ENCODE assay signal across 20 cellular contexts in genomic region chr7:140992422-140992821, GRCh38. TPM values are rescaled to one million over a fixed set of nuclear protein-coding genes. Genes with fewer than 3 reads are reported as not detected.
DNase-seq lines count a peak whose midpoint lies in the region; ATAC-seq and TF ChIP-seq lines count a peak whose summit lies in the region.
"Had no signal": no experiment of that assay in that cellular context is flagged by ENCODE, and none has a peak within 500 bp of the region (broad histone marks: within the 10 kb centered on the region; RNA-seq: fewer than 3 reads in every experiment).

No MANE protein-coding gene starts in this region.

- no peaks in the 10 kb centered on the region for H3K36me3 ChIP-seq in SK-N-SH (replicated peaks in 1 of 2; ENCODE audit: control insufficient read depth in 1 of 2, insufficient read depth in 2 of 2, low read length in 1 of 2)
- no peaks in the 10 kb centered on the region for H3K36me3 ChIP-seq in parathyroid adenoma (ENCODE audit: control insufficient read depth, insufficient read depth, low read length)

- H3K4me2 ChIP-seq in SK-N-SH (no peak overlapping the region), parathyroid adenoma (ENCODE audit: low read length) (no peak overlapping the region)
- H3K4me2 ChIP-seq: GM23338 had no signal

- H3K9ac ChIP-seq in SK-N-SH (no peak overlapping the region), parathyroid adenoma (no peak overlapping the region)

- no peak for TF ChIP-seq EP300 in SK-N-SH (IDR thresholded peaks at IDR 0.05; ENCODE audit: borderline replicate concordance in 1 of 2, low read depth in 1 of 2, low read length in 1 of 2)

- DNase-seq in SK-N-SH, result peak; percentile 30
- peak; percentile 48 for DNase-seq in M059J (ENCODE audit: low read depth)
- DNase-seq in stimulated activated effector memory CD8-positive, alpha-beta T cell treated with anti-CD3 and anti-CD28 coated beads, Interleukin-12 subunit alpha, Interleukin-12 subunit beta, amount 100 ng/mL, for 72 hours (ENCODE audit: low spot score in 2 of 2), result no peak
- no peak for DNase-seq in NCI-H187 (lab: John Stamatoyannopoulos, UW)
- DNase-seq: C1 segment of cervical spinal cord; CD4-positive, CD25-positive, alpha-beta regulatory T cell; CD8-positive, alpha-beta memory T cell; COR-L47; DMS 273 treated with DMSO at 0.1 percent for 48 hours; DMS53; DND-41; EL; HCEC 1CT; IMR-90 had no signal

- no peak overlapping the region for H3K4me3 ChIP-seq in SK-N-SH (ENCODE audit: low read depth in 2 of 2, low read length in 1 of 2)
- no peak overlapping the region for H3K4me3 ChIP-seq in parathyroid adenoma (ENCODE audit: low read depth, low read length)
- H3K4me3 ChIP-seq: GM23338 had no signal

- H3K9me3 Mint-ChIP-seq in stimulated activated effector memory CD8-positive, alpha-beta T cell treated with anti-CD3 and anti-CD28 coated beads, Interleukin-12 subunit alpha, Interleukin-12 subunit beta, amount 100 ng/mL, for 72 hours, result no peaks in the 10 kb centered on the region
- H3K9me3 Mint-ChIP-seq: CD8-positive, alpha-beta memory T cell; GM23338 had no signal

- no peak overlapping the region for H3K27ac ChIP-seq in SK-N-SH (ENCODE audit: low read depth in 2 of 2, low read length in 1 of 2)
- peak overlapping the region; percentile 76 for H3K27ac ChIP-seq in VCaP
- no peak overlapping the region for H3K27ac ChIP-seq in parathyroid adenoma
- H3K27ac ChIP-seq: HL-60 had no signal

- H3K36me3 Mint-ChIP-seq in stimulated activated effector memory CD8-positive, alpha-beta T cell treated with anti-CD3 and anti-CD28 coated beads, Interleukin-12 subunit alpha, Interleukin-12 subunit beta, amount 100 ng/mL, for 72 hours, result no peaks in the 10 kb centered on the region
- H3K36me3 Mint-ChIP-seq: CD4-positive, CD25-positive, alpha-beta regulatory T cell; CD8-positive, alpha-beta memory T cell had no signal

- TF ChIP-seq CTCF in SK-N-SH (IDR thresholded peaks at IDR 0.05) (no peak), VCaP (conservative IDR thresholded peaks at IDR 0.05) (no peak), parathyroid adenoma (IDR thresholded peaks at IDR 0.05) (no peak)

- H2AFZ ChIP-seq in SK-N-SH (ENCODE audit: low read depth) (no peak overlapping the region), parathyroid adenoma (peak overlapping the region; percentile 41)

- no peaks in the 10 kb centered on the region for H3K9me3 ChIP-seq in SK-N-SH
- H3K9me3 ChIP-seq in parathyroid adenoma (ENCODE audit: control insufficient read depth, low read length), result no peaks in the 10 kb centered on the region

- TF ChIP-seq RAD21 in SK-N-SH (IDR thresholded peaks at IDR 0.05; ENCODE audit: low read length), result no peak

- no peaks in the 10 kb centered on the region for H3K27me3 ChIP-seq in SK-N-SH (ENCODE audit: insufficient read depth)
- no peaks in the 10 kb centered on the region for H3K27me3 ChIP-seq in parathyroid adenoma (ENCODE audit: control insufficient read depth, insufficient read depth, low read length)

- no peak overlapping the region for H3K4me3 Mint-ChIP-seq in stimulated activated effector memory CD8-positive, alpha-beta T cell treated with anti-CD3 and anti-CD28 coated beads, Interleukin-12 subunit alpha, Interleukin-12 subunit beta, amount 100 ng/mL, for 72 hours
- H3K4me3 Mint-ChIP-seq: B cell; CD4-positive, CD25-positive, alpha-beta regulatory T cell; CD8-positive, alpha-beta memory T cell; GM23338 had no signal

- H3K4me1 ChIP-seq in SK-N-SH (ENCODE audit: control insufficient read depth in 1 of 2, insufficient read depth in 2 of 2, low read depth in 1 of 2, low read length in 1 of 2) (peaks cover 0 to 3% of the 10 kb centered on the region in 2 experiments; a peak in 1 of 4 replicates), parathyroid adenoma (peaks cover 4% of the 10 kb centered on the region)

- H3K79me2 ChIP-seq in SK-N-SH (ENCODE audit: insufficient read depth) (no peaks in the 10 kb centered on the region), parathyroid adenoma (no peaks in the 10 kb centered on the region)

- CTCF ChIA-PET in SK-N-SH (lab: Yijun Ruan, JAX), result interaction anchor here (1.1 to 1.7 kb wide), 7 partner anchors 11 to 541 kb away, joined by 3 to 6 read pairs (median 3); partner anchors contain the start of gene MRPS33

- POLR2A ChIA-PET in SK-N-SH (lab: Yijun Ruan, JAX), result interaction anchor here (1.1 kb wide), 1 partner anchor 68 kb away, joined by 3 read pairs; no protein-coding TSS in a partner anchor

- H3K4me1 Mint-ChIP-seq in stimulated activated effector memory CD8-positive, alpha-beta T cell treated with anti-CD3 and anti-CD28 coated beads, Interleukin-12 subunit alpha, Interleukin-12 subunit beta, amount 100 ng/mL, for 72 hours, result no peaks in the 10 kb centered on the region
- H3K4me1 Mint-ChIP-seq: B cell; CD4-positive, CD25-positive, alpha-beta regulatory T cell; CD8-positive, alpha-beta memory T cell; GM23338 had no signal

- no peaks in the 10 kb centered on the region for H4K20me1 ChIP-seq in SK-N-SH (ENCODE audit: insufficient read depth)

- ATAC-seq in SK-N-SH treated with all-trans-retinoic acid at 6 μM for 48 hours, result no peak
- no peak for ATAC-seq in stimulated activated effector memory CD8-positive, alpha-beta T cell treated with anti-CD3 and anti-CD28 coated beads, Interleukin-12 subunit alpha, Interleukin-12 subunit beta, amount 100 ng/mL, for 72 hours
- ATAC-seq: GM23338 had no signal

- WGBS in SK-N-SH (ENCODE audit: low lambda C conversion rate), result 25% methylated on average over 3 of the region's 3 CpGs

- no peaks in the 10 kb centered on the region for H3F3A ChIP-seq in SK-N-SH (replicated peaks; ENCODE audit: insufficient read depth)

- H3K9me2 ChIP-seq in SK-N-SH, result no peaks in the 10 kb centered on the region

- H3K27ac Mint-ChIP-seq in stimulated activated effector memory CD8-positive, alpha-beta T cell treated with anti-CD3 and anti-CD28 coated beads, Interleukin-12 subunit alpha, Interleukin-12 subunit beta, amount 100 ng/mL, for 72 hours, result no peak overlapping the region
- H3K27ac Mint-ChIP-seq: B cell; CD4-positive, CD25-positive, alpha-beta regulatory T cell; GM23338 had no signal

TF ChIP-seq in SK-N-SH, 30 proteins besides CTCF, POLR2A, EP300 and RAD21:
- TF ChIP-seq NFIC (IDR thresholded peaks at IDR 0.05; ENCODE audit: borderline replicate concordance) (no peak), USF2 (IDR thresholded peaks at IDR 0.05; ENCODE audit: borderline replicate concordance, low read depth, low read length) (no peak), ELF1 (IDR thresholded peaks at IDR 0.05) (no peak), SIN3A (IDR thresholded peaks at IDR 0.05; ENCODE audit: borderline replicate concordance, low read depth, low read length) (no peak), YY1 (IDR thresholded peaks at IDR 0.05; ENCODE audit: low read depth) (no peak), MXI1 (IDR thresholded peaks at IDR 0.05; ENCODE audit: low read depth, low read length) (no peak)
TF ChIP-seq in SK-N-SH: peak in this region for 0.

TF ChIP-seq in SK-N-SH treated with all-trans-retinoic acid at 6 μM for 48 hours, 23 proteins besides CTCF, POLR2A, EP300 and RAD21:
- no peak for TF ChIP-seq TOX (CRISPR knock-in tag; IDR thresholded peaks at IDR 0.05; ENCODE audit: borderline replicate concordance)
- TF ChIP-seq CREB5 (CRISPR knock-in tag; IDR thresholded peaks at IDR 0.05; ENCODE audit: low read depth), result no peak
- no peak for TF ChIP-seq OSR1 (CRISPR knock-in tag; IDR thresholded peaks at IDR 0.05)
- no peak for TF ChIP-seq ISL1 (CRISPR knock-in tag; IDR thresholded peaks at IDR 0.05)
- TF ChIP-seq ZFP3 (CRISPR knock-in tag; IDR thresholded peaks at IDR 0.05), result no peak
- TF ChIP-seq CSDC2 (CRISPR knock-in tag; IDR thresholded peaks at IDR 0.05), result no peak
- TF ChIP-seq, protein P1, sequence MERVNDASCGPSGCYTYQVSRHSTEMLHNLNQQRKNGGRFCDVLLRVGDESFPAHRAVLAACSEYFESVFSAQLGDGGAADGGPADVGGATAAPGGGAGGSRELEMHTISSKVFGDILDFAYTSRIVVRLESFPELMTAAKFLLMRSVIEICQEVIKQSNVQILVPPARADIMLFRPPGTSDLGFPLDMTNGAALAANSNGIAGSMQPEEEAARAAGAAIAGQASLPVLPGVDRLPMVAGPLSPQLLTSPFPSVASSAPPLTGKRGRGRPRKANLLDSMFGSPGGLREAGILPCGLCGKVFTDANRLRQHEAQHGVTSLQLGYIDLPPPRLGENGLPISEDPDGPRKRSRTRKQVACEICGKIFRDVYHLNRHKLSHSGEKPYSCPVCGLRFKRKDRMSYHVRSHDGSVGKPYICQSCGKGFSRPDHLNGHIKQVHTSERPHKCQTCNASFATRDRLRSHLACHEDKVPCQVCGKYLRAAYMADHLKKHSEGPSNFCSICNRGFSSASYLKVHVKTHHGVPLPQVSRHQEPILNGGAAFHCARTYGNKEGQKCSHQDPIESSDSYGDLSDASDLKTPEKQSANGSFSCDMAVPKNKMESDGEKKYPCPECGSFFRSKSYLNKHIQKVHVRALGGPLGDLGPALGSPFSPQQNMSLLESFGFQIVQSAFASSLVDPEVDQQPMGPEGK (CRISPR knock-in tag; IDR thresholded peaks at IDR 0.05; ENCODE audit: borderline replicate concordance), result no peak
- no peak for TF ChIP-seq SNAI2 (CRISPR knock-in tag; IDR thresholded peaks at IDR 0.05)
- no peak for TF ChIP-seq ZNF565 (CRISPR knock-in tag; conservative IDR thresholded peaks at IDR 0.05; ENCODE audit: low read depth)
- no peak for TF ChIP-seq ZC3H10 (CRISPR knock-in tag; IDR thresholded peaks at IDR 0.05)
- no peak for TF ChIP-seq ARNTL (CRISPR knock-in tag; IDR thresholded peaks at IDR 0.05; ENCODE audit: borderline replicate concordance, low read depth)
- no peak for TF ChIP-seq BACH2 (CRISPR knock-in tag; IDR thresholded peaks at IDR 0.05; ENCODE audit: borderline replicate concordance)

RNA-seq across cellular contexts. Expression of gene MRPS33, which starts 22.3 kb away (rescaled TPM):
- polyA plus RNA-seq in SK-N-SH (2012; rRNA removed), result 88.8 and 95.5 TPM in 2 replicates
- 119 and 220 TPM in 2 replicates for polyA plus RNA-seq in SK-N-SH (2012; cell fraction: cytosol; rRNA removed)
- polyA plus RNA-seq in SK-N-SH (2012; cell fraction: nucleus; rRNA removed), result 20.9 and 33.8 TPM in 2 replicates
- 12.1 and 53.0 TPM in 2 replicates for total RNA-seq in M059J (2014; rRNA removed; shearing (Covaris generic))

Comparison
In these comparisons a context has a peak if more than half of its experiments do, and no peak if none do; other contexts are left out.
1. DNase-seq: peak in SK-N-SH (single experiment) and M059J (single experiment); none in stimulated activated effector memory CD8-positive, alpha-beta T cell treated with anti-CD3 and anti-CD28 coated beads, Interleukin-12 subunit alpha, Interleukin-12 subunit beta, amount 100 ng/mL, for 72 hours (0 of 2) and NCI-H187 (0 of 2).